Comparison of ENCODE assay signal across 12 cellular contexts in the genomic region with DNA sequence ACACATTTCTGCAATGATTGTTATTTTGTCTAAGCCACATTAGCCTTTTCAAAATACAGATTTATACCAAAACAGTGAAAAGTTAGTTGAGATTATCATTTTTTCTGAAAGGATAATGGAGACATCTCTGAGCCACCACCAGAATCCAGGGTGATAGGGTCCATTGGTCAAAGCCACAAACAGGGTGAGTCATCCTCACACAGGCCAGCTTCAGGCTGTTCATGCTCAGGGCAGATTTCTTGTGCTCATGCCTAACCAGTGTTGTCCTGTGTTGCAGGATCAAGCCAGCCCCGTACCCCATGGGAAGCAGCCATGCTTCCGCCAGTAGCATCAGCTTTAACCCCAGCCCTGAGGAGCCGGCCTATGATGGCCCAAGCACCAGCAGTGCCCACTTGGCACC. TPM values are rescaled to one million over a fixed set of nuclear protein-coding genes. Genes with fewer than 3 reads are reported as not detected.
A peak's percentile ranks its signal among the peaks of the same experiment; 100 is the strongest.
DNase-seq lines count a peak whose midpoint lies in the region; ATAC-seq, FAIRE-seq and TF ChIP-seq lines count a peak whose summit lies in the region.
"Had no signal": no experiment of that assay in that cellular context is flagged by ENCODE, and none has a peak within 500 bp of the region (broad histone marks: within the 10 kb centered on the region; RNA-seq: fewer than 3 reads in every experiment).

No MANE protein-coding gene starts in this region.

- H3K27ac Mint-ChIP-seq in CD4-positive, alpha-beta T cell = no peak overlapping the region
- H3K27ac Mint-ChIP-seq: activated CD4-positive, alpha-beta T cell treated with anti-CD3 and anti-CD28 coated beads, Interleukin-2, amount 10 ng/mL, durations not matched to agents 7 days and 5 days; activated T-helper 2 cell treated with anti-CD3 and anti-CD28 coated beads, Interferon-gamma antibody, Interleukin-2, Interleukin-4, amounts not matched to agents 10 μg/mL and 5 μg/mL and 100 μg/mL, durations not matched to agents 14 hours and 24 hours and 36 hours; brain had no signal

- H3K4me1 Mint-ChIP-seq in CD4-positive, alpha-beta T cell (ENCODE audit: low read depth) = no peaks in the 10 kb centered on the region
- H3K4me1 Mint-ChIP-seq: activated CD4-positive, alpha-beta T cell treated with anti-CD3 and anti-CD28 coated beads, Interleukin-2, amount 10 ng/mL, durations not matched to agents 7 days and 5 days had no signal

- peak overlapping the region; percentile 24 for H3K27ac ChIP-seq in cingulate gyrus (ENCODE audit: low read depth, low read length)
- no peak overlapping the region for H3K27ac ChIP-seq in CD4-positive, alpha-beta T cell (ENCODE audit: low read depth, low read length)

- H3K36me3 Mint-ChIP-seq in CD4-positive, alpha-beta T cell (ENCODE audit: low read depth) = peaks cover 96% of the 10 kb centered on the region

- POLR2A ChIA-PET in CD4-positive, alpha-beta T cell (lab: Charles Lee) = no interaction called here

- no peak for TF ChIP-seq CTCF in CD4-positive, alpha-beta T cell (IDR thresholded peaks at IDR 0.05)

- TF ChIP-seq POLR2A in GM18505 (IDR thresholded peaks at IDR 0.05; ENCODE audit: borderline replicate concordance, extremely low read depth, insufficient read depth, insufficient read length) = peak; percentile 19

- intact Hi-C loops in CD4-positive, alpha-beta T cell (cut with DNase I, micrococcal nuclease) = no loop called here

- DNase-seq in RCC 7860 (ENCODE audit: low spot score) (peak; percentile 76), mesenteric fat pad (ENCODE audit: low spot score) (peak; percentile 45), NCI-H1048 (lab: John Stamatoyannopoulos, UW) (no peak)
- DNase-seq in CD4-positive, alpha-beta T cell = no peak
- DNase-seq in activated CD4-positive, alpha-beta T cell treated with anti-CD3 and anti-CD28 coated beads, Interleukin-2, amount 50 U/mL, for 1 hour = no peak
- no peak for DNase-seq in NK-92 treated with Interleukin-12 subunit alpha and Interleukin-12 subunit beta, amount 100 ng/mL, for 24 hours (lab: John Stamatoyannopoulos, UW)
- DNase-seq: activated CD4-positive, alpha-beta T cell treated with anti-CD3 and anti-CD28 coated beads, Interleukin-2, amount 10 ng/mL, durations not matched to agents 7 days and 5 days; NCI-H2081 treated with DMSO at 0.1 percent for 48 hours had no signal

- no peaks in the 10 kb centered on the region for H3K27me3 ChIP-seq in CD4-positive, alpha-beta T cell (ENCODE audit: control insufficient read depth, insufficient read depth, low read length)

- peak; percentile 92 for FAIRE-seq in RCC 7860 (lab: Jason Lieb, UNC)

- ATAC-seq in GM18505 (IDR thresholded peaks at IDR 0.05; ENCODE audit: unreplicated experiment) = no peak
- no peak for ATAC-seq in CD4-positive, alpha-beta T cell (ENCODE audit: poor library complexity)

- CTCF ChIA-PET in CD4-positive, alpha-beta T cell (lab: Charles Lee) = no interaction called here

- no peaks in the 10 kb centered on the region for H3K9me3 ChIP-seq in CD4-positive, alpha-beta T cell (ENCODE audit: control insufficient read depth, low read length)

- H3K9me3 Mint-ChIP-seq in CD4-positive, alpha-beta T cell = no peaks in the 10 kb centered on the region
- H3K9me3 Mint-ChIP-seq: activated CD4-positive, alpha-beta T cell treated with anti-CD3 and anti-CD28 coated beads, Interleukin-2, amount 10 ng/mL, durations not matched to agents 7 days and 5 days; activated T-helper 2 cell treated with anti-CD3 and anti-CD28 coated beads, Interferon-gamma antibody, Interleukin-2, Interleukin-4, amounts not matched to agents 10 μg/mL and 5 μg/mL and 100 μg/mL, durations not matched to agents 14 hours and 24 hours and 36 hours; brain had no signal

- no peak overlapping the region for H3K4me3 Mint-ChIP-seq in CD4-positive, alpha-beta T cell
- H3K4me3 Mint-ChIP-seq: activated CD4-positive, alpha-beta T cell treated with anti-CD3 and anti-CD28 coated beads, Interleukin-2, amount 10 ng/mL, durations not matched to agents 7 days and 5 days; brain had no signal

- H3K27me3 Mint-ChIP-seq in CD4-positive, alpha-beta T cell = no peaks in the 10 kb centered on the region
- H3K27me3 Mint-ChIP-seq: activated CD4-positive, alpha-beta T cell treated with anti-CD3 and anti-CD28 coated beads, Interleukin-2, amount 10 ng/mL, durations not matched to agents 7 days and 5 days; brain had no signal

RNA-seq across cellular contexts. Expression of gene ELOA, which starts 13.4 kb away (rescaled TPM):
- total RNA-seq in mesenteric fat pad = 51.1 TPM
- total RNA-seq in CD4-positive, alpha-beta T cell = 10 to 100 TPM; 28.1 to 33.0 TPM

RNA-seq across cellular contexts. Expression of gene PITHD1, which starts 21.5 kb away (rescaled TPM):
- 57.2 TPM for total RNA-seq in mesenteric fat pad
- 100 to 1,000 TPM; 110 to 111 TPM for total RNA-seq in CD4-positive, alpha-beta T cell

RNA-seq across cellular contexts. Expression of gene LYPLA2, which starts 34.3 kb away (rescaled TPM):
- 37.2 TPM for total RNA-seq in mesenteric fat pad
- total RNA-seq in CD4-positive, alpha-beta T cell = 10 to 100 TPM; 37.4 to 37.7 TPM

RNA-seq across cellular contexts. Expression of gene GALE, which starts 43.9 kb away (rescaled TPM):
- 22.6 TPM for total RNA-seq in mesenteric fat pad
- total RNA-seq in CD4-positive, alpha-beta T cell = 1 to 10 TPM; 5.4 to 6.9 TPM

Comparison
In these comparisons a context has a peak if more than half of its experiments do, and no peak if none do; other contexts are left out.
1. DNase-seq: peak in RCC 7860 (single experiment) and mesenteric fat pad (single experiment); none in NCI-H1048 (single experiment), CD4-positive, alpha-beta T cell (0 of 10), activated CD4-positive, alpha-beta T cell treated with anti-CD3 and anti-CD28 coated beads, Interleukin-2, amount 50 U/mL, for 1 hour (single experiment) and NK-92 treated with Interleukin-12 subunit alpha and Interleukin-12 subunit beta, amount 100 ng/mL, for 24 hours (single experiment).